ENCODE assay signal across 2 cellular contexts in genomic region chr15:77727635-77728311, GRCh38.
TF ChIP-seq lines count a peak whose summit lies in the region.

No MANE protein-coding gene starts in this region.

TF ChIP-seq in HepG2, 621 proteins besides CTCF, POLR2A, EP300 and RAD21:
- TF ChIP-seq ZNF768 (CRISPR knock-in tag; IDR thresholded peaks at IDR 0.05) (peak; percentile 16; the same call in 1 of the 2 replicates), PHF8 (CRISPR knock-in tag; IDR thresholded peaks at IDR 0.05) (no peak), TBL1XR1 (IDR thresholded peaks at IDR 0.05; ENCODE audit: borderline replicate concordance, low read length, partially characterized antibody) (no peak)
TF ChIP-seq in HepG2: peak in this region for 1.

TF ChIP-seq in K562, 482 proteins besides CTCF, POLR2A, EP300 and RAD21:
- TF ChIP-seq RBM25 (IDR thresholded peaks at IDR 0.05; ENCODE audit: low read depth, low read length, severe bottlenecking) (peak; percentile 66), ZNF395 (CRISPR knock-in tag; IDR thresholded peaks at IDR 0.05) (no peak), ADNP (tag; IDR thresholded peaks at IDR 0.05) (peak; percentile 25; the same call in 1 of the 2 replicates), BCOR (IDR thresholded peaks at IDR 0.05) (peak; percentile 53; the same call in 1 of the 2 replicates), ZFP36 (IDR thresholded peaks at IDR 0.05; ENCODE audit: low read depth, low read length, partially characterized antibody) (peak; percentile 67)
